In genomic region chr12:79164890-79165289, GRCh38 we compare ENCODE assay signal across 39 cellular contexts.
"Had no signal": no experiment of that assay in that cellular context is flagged by ENCODE, and none has a peak within 500 bp of the region (broad histone marks: within the 10 kb centered on the region; RNA-seq: fewer than 3 reads in every experiment).

No MANE protein-coding gene starts in this region.

- H3K9me3 Mint-ChIP-seq: activated naive CD4-positive, alpha-beta T cell treated with anti-CD3 and anti-CD28 coated beads, Interleukin-2, amount 10 ng/mL, durations not matched to agents 7 days and 5 days; activated naive CD4-positive, alpha-beta T cell treated with anti-CD3 and anti-CD28 coated beads, Interleukin-2, amount 50 U/mL, for 24 hours; activated naive CD8-positive, alpha-beta T cell treated with anti-CD3 and anti-CD28 coated beads for 36 hours; activated naive CD8-positive, alpha-beta T cell treated with anti-CD3 and anti-CD28 coated beads, Interleukin-2, amount 10 ng/mL, durations not matched to agents 7 days and 5 days; activated naive CD8-positive, alpha-beta T cell treated with anti-CD3 and anti-CD28 coated beads, Interleukin-2, amount 50 U/mL, for 24 hours; activated T-cell treated with anti-CD3 and anti-CD28 coated beads, Interleukin-2, amount 50 U/mL, for 4 hours; activated T-helper 1 cell treated with anti-CD3 and anti-CD28 coated beads, Interleukin-12 subunit alpha, Interleukin-12 subunit beta, Interleukin-2, Interleukin-4 antibody, amounts not matched to agents 30 ng/mL and 10 ng/mL and 1 ng/mL, durations not matched to agents 14 hours and 24 hours and 36 hours; activated T-helper 2 cell treated with anti-CD3 and anti-CD28 coated beads, Interferon-gamma antibody, Interleukin-2, Interleukin-4, amounts not matched to agents 10 μg/mL and 5 μg/mL and 100 μg/mL, durations not matched to agents 14 hours and 24 hours and 36 hours had no signal

- H3K4me1 ChIP-seq: adrenal gland, ascending aorta, body of pancreas, breast epithelium had no signal

- H3K4me3 Mint-ChIP-seq: activated naive CD4-positive, alpha-beta T cell treated with anti-CD3 and anti-CD28 coated beads for 36 hours; activated naive CD4-positive, alpha-beta T cell treated with anti-CD3 and anti-CD28 coated beads, Interleukin-2, amount 10 ng/mL, durations not matched to agents 7 days and 5 days; activated naive CD4-positive, alpha-beta T cell treated with anti-CD3 and anti-CD28 coated beads, Interleukin-2, amount 50 U/mL, for 24 hours; activated naive CD8-positive, alpha-beta T cell; activated naive CD8-positive, alpha-beta T cell treated with anti-CD3 and anti-CD28 coated beads for 36 hours; activated naive CD8-positive, alpha-beta T cell treated with anti-CD3 and anti-CD28 coated beads, Interleukin-2, amount 10 ng/mL, durations not matched to agents 7 days and 5 days; activated naive CD8-positive, alpha-beta T cell treated with anti-CD3 and anti-CD28 coated beads, Interleukin-2, amount 50 U/mL, for 24 hours; activated T-cell treated with anti-CD3 and anti-CD28 coated beads, Interleukin-2, amount 50 U/mL, for 24 hours; activated T-cell treated with anti-CD3 and anti-CD28 coated beads, Interleukin-2, amount 50 U/mL, for 4 hours; activated T-helper 1 cell treated with anti-CD3 and anti-CD28 coated beads, Interleukin-12 subunit alpha, Interleukin-12 subunit beta, Interleukin-2, Interleukin-4 antibody, amounts not matched to agents 30 ng/mL and 10 ng/mL and 1 ng/mL, durations not matched to agents 14 hours and 24 hours and 36 hours; activated T-helper 17 cell treated with anti-CD3 and anti-CD28 coated beads, Interleukin-2, amount 50 U/mL, for 72 hours; brain; central memory CD8-positive, alpha-beta T cell had no signal

- H3K36me3 Mint-ChIP-seq: activated naive CD4-positive, alpha-beta T cell treated with anti-CD3 and anti-CD28 coated beads, Interleukin-2, amount 10 ng/mL, durations not matched to agents 7 days and 5 days; activated naive CD4-positive, alpha-beta T cell treated with anti-CD3 and anti-CD28 coated beads, Interleukin-2, amount 50 U/mL, for 24 hours; activated naive CD4-positive, alpha-beta T cell treated with anti-CD3 and anti-CD28 coated beads, Interleukin-2, amount 50 U/mL, for 72 hours; activated naive CD8-positive, alpha-beta T cell; activated naive CD8-positive, alpha-beta T cell treated with anti-CD3 and anti-CD28 coated beads for 36 hours; activated naive CD8-positive, alpha-beta T cell treated with anti-CD3 and anti-CD28 coated beads, Interleukin-2, amount 10 ng/mL, durations not matched to agents 7 days and 5 days had no signal

- ATAC-seq: activated naive CD4-positive, alpha-beta T cell treated with anti-CD3 and anti-CD28 coated beads, Interleukin-2, amount 50 U/mL, for 72 hours; activated naive CD8-positive, alpha-beta T cell treated with anti-CD3 and anti-CD28 coated beads, Interleukin-2, amount 50 U/mL, for 24 hours; activated T-cell treated with anti-CD3 and anti-CD28 coated beads, Interleukin-2, amount 50 U/mL, for 4 hours; activated T-helper 17 cell treated with anti-CD3 and anti-CD28 coated beads, Interleukin-2, amount 50 U/mL, for 72 hours; body of pancreas had no signal

- H3K9me3 ChIP-seq: adrenal gland, body of pancreas, breast epithelium had no signal

- H3K27ac Mint-ChIP-seq: activated naive CD4-positive, alpha-beta T cell treated with anti-CD3 and anti-CD28 coated beads for 36 hours; activated naive CD4-positive, alpha-beta T cell treated with anti-CD3 and anti-CD28 coated beads, Interleukin-2, amount 10 ng/mL, durations not matched to agents 7 days and 5 days; activated naive CD4-positive, alpha-beta T cell treated with anti-CD3 and anti-CD28 coated beads, Interleukin-2, amount 50 U/mL, for 24 hours; activated naive CD4-positive, alpha-beta T cell treated with anti-CD3 and anti-CD28 coated beads, Interleukin-2, amount 50 U/mL, for 72 hours; activated naive CD8-positive, alpha-beta T cell; activated naive CD8-positive, alpha-beta T cell treated with anti-CD3 and anti-CD28 coated beads for 36 hours; activated naive CD8-positive, alpha-beta T cell treated with anti-CD3 and anti-CD28 coated beads, Interleukin-2, amount 10 ng/mL, durations not matched to agents 7 days and 5 days; activated naive CD8-positive, alpha-beta T cell treated with anti-CD3 and anti-CD28 coated beads, Interleukin-2, amount 50 U/mL, for 24 hours; activated T-cell treated with anti-CD3 and anti-CD28 coated beads, Interleukin-2, amount 50 U/mL, for 24 hours; activated T-helper 1 cell treated with anti-CD3 and anti-CD28 coated beads, Interleukin-12 subunit alpha, Interleukin-12 subunit beta, Interleukin-2, Interleukin-4 antibody, amounts not matched to agents 30 ng/mL and 10 ng/mL and 1 ng/mL, durations not matched to agents 14 hours and 24 hours and 36 hours; activated T-helper 17 cell treated with anti-CD3 and anti-CD28 coated beads, Interleukin-2, amount 50 U/mL, for 72 hours; activated T-helper 2 cell treated with anti-CD3 and anti-CD28 coated beads, Interferon-gamma antibody, Interleukin-2, Interleukin-4, amounts not matched to agents 10 μg/mL and 5 μg/mL and 100 μg/mL, durations not matched to agents 14 hours and 24 hours and 36 hours had no signal

- H3K27me3 Mint-ChIP-seq: activated naive CD4-positive, alpha-beta T cell treated with anti-CD3 and anti-CD28 coated beads, Interleukin-2, amount 10 ng/mL, durations not matched to agents 7 days and 5 days; activated naive CD4-positive, alpha-beta T cell treated with anti-CD3 and anti-CD28 coated beads, Interleukin-2, amount 50 U/mL, for 24 hours; activated naive CD8-positive, alpha-beta T cell; activated naive CD8-positive, alpha-beta T cell treated with anti-CD3 and anti-CD28 coated beads for 36 hours; activated naive CD8-positive, alpha-beta T cell treated with anti-CD3 and anti-CD28 coated beads, Interleukin-2, amount 10 ng/mL, durations not matched to agents 7 days and 5 days; activated naive CD8-positive, alpha-beta T cell treated with anti-CD3 and anti-CD28 coated beads, Interleukin-2, amount 50 U/mL, for 24 hours; activated T-cell treated with anti-CD3 and anti-CD28 coated beads, Interleukin-2, amount 50 U/mL, for 24 hours; activated T-helper 17 cell treated with anti-CD3 and anti-CD28 coated beads, Interleukin-2, amount 50 U/mL, for 72 hours; brain; central memory CD8-positive, alpha-beta T cell had no signal

- H3K27me3 ChIP-seq: adrenal gland, ascending aorta, body of pancreas, brain microvascular endothelial cell, breast epithelium, cardiac muscle cell had no signal

- H3K4me1 Mint-ChIP-seq: activated naive CD4-positive, alpha-beta T cell treated with anti-CD3 and anti-CD28 coated beads, Interleukin-2, amount 10 ng/mL, durations not matched to agents 7 days and 5 days; activated naive CD4-positive, alpha-beta T cell treated with anti-CD3 and anti-CD28 coated beads, Interleukin-2, amount 50 U/mL, for 24 hours; activated naive CD8-positive, alpha-beta T cell treated with anti-CD3 and anti-CD28 coated beads for 36 hours; activated naive CD8-positive, alpha-beta T cell treated with anti-CD3 and anti-CD28 coated beads, Interleukin-2, amount 10 ng/mL, durations not matched to agents 7 days and 5 days; activated naive CD8-positive, alpha-beta T cell treated with anti-CD3 and anti-CD28 coated beads, Interleukin-2, amount 50 U/mL, for 24 hours; activated T-helper 17 cell treated with anti-CD3 and anti-CD28 coated beads, Interleukin-2, amount 50 U/mL, for 72 hours; central memory CD8-positive, alpha-beta T cell had no signal

- H3K27ac ChIP-seq: adrenal gland, ascending aorta, body of pancreas, brain microvascular endothelial cell, breast epithelium, cardiac muscle cell had no signal

- H3K4me3 ChIP-seq: adrenal gland, ascending aorta, body of pancreas, breast epithelium, cardiac muscle cell had no signal

- H3K36me3 ChIP-seq: adrenal gland, ascending aorta, brain microvascular endothelial cell, breast epithelium, cardiac muscle cell had no signal

- FAIRE-seq: astrocyte, bronchial epithelial cell had no signal

- DNase-seq: activated effector memory CD4-positive, alpha-beta T cell treated with anti-CD3 and anti-CD28 coated beads, Interleukin-2, amount 50 U/mL, for 16 hours; activated effector memory CD4-positive, alpha-beta T cell treated with Interleukin-2 at 50 U/mL for 16 hours; activated gamma-delta T cell; activated gamma-delta T cell treated with Interleukin-2 at 50 U/mL for 16 hours; activated naive CD4-positive, alpha-beta T cell; activated naive CD4-positive, alpha-beta T cell treated with anti-CD3 and anti-CD28 coated beads for 36 hours; activated naive CD4-positive, alpha-beta T cell treated with anti-CD3 and anti-CD28 coated beads, Interleukin-2, amount 10 ng/mL, durations not matched to agents 7 days and 5 days; activated naive CD4-positive, alpha-beta T cell treated with anti-CD3 and anti-CD28 coated beads, Interleukin-2, amount 50 U/mL, for 16 hours; activated naive CD4-positive, alpha-beta T cell treated with Interleukin-2 at 50 U/mL for 16 hours; activated naive CD8-positive, alpha-beta T cell treated with anti-CD3 and anti-CD28 coated beads for 36 hours; activated naive CD8-positive, alpha-beta T cell treated with anti-CD3 and anti-CD28 coated beads, Interleukin-2, amount 10 ng/mL, durations not matched to agents 7 days and 5 days; activated naive CD8-positive, alpha-beta T cell treated with anti-CD3 and anti-CD28 coated beads, Interleukin-2, amount 50 U/mL, for 24 hours; activated T-cell treated with anti-CD3 and anti-CD28 coated beads, Interleukin-2, amount 50 U/mL, for 1 hour; activated T-cell treated with anti-CD3 and anti-CD28 coated beads, Interleukin-2, amount 50 U/mL, for 24 hours; activated T-cell treated with anti-CD3 and anti-CD28 coated beads, Interleukin-2, amount 50 U/mL, for 4 hours; activated T-cell treated with anti-CD3 and anti-CD28 coated beads, Interleukin-2, amount 50 U/mL, for 48 hours; adrenal gland; amniotic stem cell; amygdala; anterior cingulate cortex; aorta; body of pancreas; brain microvascular endothelial cell; caudate nucleus; central memory CD4-positive, alpha-beta T cell; cerebellar nuclear complex had no signal
